Comparison of ENCODE assay signal across 8 cellular contexts in the genomic region with DNA sequence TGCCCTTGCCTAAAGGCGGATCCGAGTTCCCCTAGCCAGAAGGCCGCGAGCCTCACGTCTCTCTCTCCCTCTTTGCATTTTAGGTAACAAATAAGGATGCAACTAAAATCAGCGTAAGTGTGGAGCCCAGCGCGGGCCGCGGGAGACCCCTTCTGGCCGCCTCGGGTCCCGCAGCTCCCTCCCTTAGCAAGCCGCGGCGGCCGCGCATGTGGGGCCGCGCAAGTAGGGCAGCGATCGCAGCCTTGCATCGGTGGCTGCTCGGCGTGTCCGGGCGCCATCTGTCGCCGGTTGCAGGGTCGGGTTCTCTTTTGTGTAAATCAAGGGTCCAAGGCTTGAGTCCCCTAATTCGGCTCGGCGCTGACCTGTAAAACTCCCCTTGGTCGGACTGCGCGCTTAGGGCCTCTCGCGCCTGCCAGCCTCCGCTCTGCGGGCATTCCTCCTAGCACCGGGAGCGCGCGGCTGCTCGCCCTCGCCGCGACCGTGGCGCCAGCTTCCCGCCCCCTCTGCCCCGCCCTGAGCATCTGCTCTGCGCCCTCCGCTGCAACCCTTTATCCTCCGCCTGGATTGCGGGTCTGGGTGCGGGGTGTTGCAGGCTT. TPM values are rescaled to one million over a fixed set of nuclear protein-coding genes. Genes with fewer than 3 reads are reported as not detected.
A peak's percentile ranks its signal among the peaks of the same experiment; 100 is the strongest.
DNase-seq lines count a peak whose midpoint lies in the region; ATAC-seq lines count a peak whose summit lies in the region.

No MANE protein-coding gene starts in this region.

- H3K36me3 Mint-ChIP-seq in activated CD4-positive, alpha-beta T cell treated with anti-CD3 and anti-CD28 coated beads, Interleukin-2, amount 10 ng/mL, durations not matched to agents 7 days and 5 days (ENCODE audit: low read depth): no peaks in the 10 kb centered on the region

- H4K20me1 ChIP-seq in BLaER1 treated with 17β-estradiol and CSF1 and Interleukin-3, amounts not matched to agents 10 nM and 100 nM: peaks cover 0 to 43% (median 26%) of the 10 kb centered on the region in 11 experiments; a peak in 16 of 22 replicates

- peak overlapping the region in 9 of 11 experiments; percentile 33 to 64 (median 50); a peak in 14 of 22 replicates for H3K9ac ChIP-seq in BLaER1 treated with 17β-estradiol and CSF1 and Interleukin-3, amounts not matched to agents 10 nM and 100 nM

- H3K9me3 ChIP-seq in BLaER1 treated with 17β-estradiol and CSF1 and Interleukin-3, amounts not matched to agents 10 nM and 100 nM (replicated peaks in 1 of 11): peaks cover 0 to 15% (median 10%) of the 10 kb centered on the region in 11 experiments; a peak in 16 of 22 replicates
- no peaks in the 10 kb centered on the region for H3K9me3 ChIP-seq in ectodermal cell (ENCODE audit: control insufficient read depth, low read length)

- CTCF ChIA-PET in activated CD4-positive, alpha-beta T cell treated with anti-CD3 and anti-CD28 coated beads, Interleukin-2, amount 10 ng/mL, durations not matched to agents 7 days and 5 days (lab: Charles Lee): interaction anchor here (1.5 to 2.8 kb wide), 2 partner anchors 9 to 10 kb away, joined by 5 to 11 read pairs; no protein-coding TSS in a partner anchor

- peaks cover 25% of the 10 kb centered on the region for H3K4me1 Mint-ChIP-seq in activated CD4-positive, alpha-beta T cell treated with anti-CD3 and anti-CD28 coated beads, Interleukin-2, amount 10 ng/mL, durations not matched to agents 7 days and 5 days

- peak overlapping the region; percentile 19 for H3K27ac Mint-ChIP-seq in activated CD4-positive, alpha-beta T cell treated with anti-CD3 and anti-CD28 coated beads, Interleukin-2, amount 10 ng/mL, durations not matched to agents 7 days and 5 days

- POLR2A ChIA-PET in activated CD4-positive, alpha-beta T cell treated with anti-CD3 and anti-CD28 coated beads, Interleukin-2, amount 10 ng/mL, durations not matched to agents 7 days and 5 days (lab: Charles Lee): no interaction called here

- peaks cover 72 to 89% (median 84%) of the 10 kb centered on the region in 11 experiments for H3K27me3 ChIP-seq in BLaER1 treated with 17β-estradiol and CSF1 and Interleukin-3, amounts not matched to agents 10 nM and 100 nM
- H3K27me3 ChIP-seq in ectodermal cell (ENCODE audit: control insufficient read depth, insufficient read depth, low read length, poor library complexity, severe bottlenecking): peaks cover 84% of the 10 kb centered on the region

- peak overlapping the region; percentile 81 to 95 (median 88) for H3K4me2 ChIP-seq in BLaER1 treated with 17β-estradiol and CSF1 and Interleukin-3, amounts not matched to agents 10 nM and 100 nM

- peaks cover 20 to 35% (median 27%) of the 10 kb centered on the region in 10 experiments for H3K4me1 ChIP-seq in BLaER1 treated with 17β-estradiol and CSF1 and Interleukin-3, amounts not matched to agents 10 nM and 100 nM
- peaks cover 20% of the 10 kb centered on the region for H3K4me1 ChIP-seq in ectodermal cell (ENCODE audit: control insufficient read depth, insufficient read depth, low read length)

- H3K4me3 Mint-ChIP-seq in activated CD4-positive, alpha-beta T cell treated with anti-CD3 and anti-CD28 coated beads, Interleukin-2, amount 10 ng/mL, durations not matched to agents 7 days and 5 days: peak overlapping the region; percentile 49

- DNase-seq in NCI-H1092 treated with DMSO at 0.1 percent for 48 hours (lab: John Stamatoyannopoulos, UW): peak; percentile 42
- DNase-seq in activated CD4-positive, alpha-beta T cell treated with anti-CD3 and anti-CD28 coated beads, Interleukin-2, amount 10 ng/mL, durations not matched to agents 7 days and 5 days: peak; percentile 64
- peak; percentile 75 to 84 for DNase-seq in lung microvascular endothelial cell (ENCODE audit: low read depth in 2 of 2)
- peak; percentile 24 for DNase-seq in stimulated activated CD8-positive, alpha-beta memory T cell treated with anti-CD3 and anti-CD28 coated beads, Interleukin-12 subunit alpha, Interleukin-12 subunit beta, amount 100 ng/mL, for 4 hours (ENCODE audit: low read depth)
- DNase-seq in NCI-H345 (lab: John Stamatoyannopoulos, UW): no peak

- H3K36me3 ChIP-seq in BLaER1 treated with 17β-estradiol and CSF1 and Interleukin-3, amounts not matched to agents 10 nM and 100 nM: no peaks in the 10 kb centered on the region
- H3K36me3 ChIP-seq in ectodermal cell (ENCODE audit: control insufficient read depth, insufficient read depth, low read length): no peaks in the 10 kb centered on the region

- 0% methylated on average over 57 of the region's 57 CpGs for WGBS in ectodermal cell, 2 experiments

- H3K9me3 Mint-ChIP-seq in activated CD4-positive, alpha-beta T cell treated with anti-CD3 and anti-CD28 coated beads, Interleukin-2, amount 10 ng/mL, durations not matched to agents 7 days and 5 days: no peaks in the 10 kb centered on the region

- peak; percentile 88 for ATAC-seq in GM19467 (IDR thresholded peaks at IDR 0.05; ENCODE audit: unreplicated experiment)

- peaks cover 74% of the 10 kb centered on the region for H3K27me3 Mint-ChIP-seq in activated CD4-positive, alpha-beta T cell treated with anti-CD3 and anti-CD28 coated beads, Interleukin-2, amount 10 ng/mL, durations not matched to agents 7 days and 5 days

- no peak overlapping the region for H3K27ac ChIP-seq in BLaER1 treated with 17β-estradiol and CSF1 and Interleukin-3, amounts not matched to agents 10 nM and 100 nM
- H3K27ac ChIP-seq in ectodermal cell (ENCODE audit: insufficient read depth, low read depth, low read length, poor library complexity, severe bottlenecking): no peak overlapping the region

- H3K4me3 ChIP-seq in BLaER1 treated with 17β-estradiol and CSF1 and Interleukin-3, amounts not matched to agents 10 nM and 100 nM: peak overlapping the region; percentile 45 to 69 (median 56)
- peak overlapping the region; percentile 42 for H3K4me3 ChIP-seq in ectodermal cell (ENCODE audit: insufficient read depth, low read depth, low read length)

RNA-seq across cellular contexts. Expression of gene VSTM2B, which starts 2.7 kb away (rescaled TPM):
- total RNA-seq in activated CD4-positive, alpha-beta T cell treated with anti-CD3 and anti-CD28 coated beads, Interleukin-2, amount 10 ng/mL, durations not matched to agents 7 days and 5 days: not detected
- polyA plus RNA-seq in ectodermal cell (2013, experiment 1 of 4): 1.2 TPM
- 1.0 TPM for polyA plus RNA-seq in ectodermal cell (2013, experiment 2 of 4)
- 2.2 TPM for polyA plus RNA-seq in ectodermal cell (2013, experiment 3 of 4)
- polyA plus RNA-seq in ectodermal cell (2013, experiment 4 of 4): 1.5 TPM
- not detected in 2 replicates for total RNA-seq in lung microvascular endothelial cell
